1 cellular context compared by ENCODE assay signal in the genomic region with DNA sequence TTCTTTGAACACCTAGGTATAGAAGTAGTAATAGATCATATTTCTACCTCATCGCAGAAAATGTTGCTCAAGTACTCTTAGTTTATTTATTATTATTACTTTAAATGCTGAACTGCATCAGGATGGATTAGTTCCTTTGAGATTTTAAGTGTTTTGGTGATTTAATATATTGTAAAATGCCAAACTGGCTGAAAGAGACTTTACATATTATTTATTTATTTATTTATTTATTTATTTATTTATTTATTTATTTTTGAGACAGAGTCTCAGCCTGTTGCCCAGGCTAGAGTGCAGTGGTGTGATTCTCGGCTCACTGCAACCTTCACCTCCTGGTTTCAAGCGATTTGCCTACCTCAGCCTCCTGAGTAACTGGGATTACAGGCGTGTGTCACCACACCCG.
TF ChIP-seq lines count a peak whose summit lies in the region.

No MANE protein-coding gene starts in this region.

TF ChIP-seq in HEK293, 187 proteins besides CTCF, POLR2A, EP300 and RAD21 (continued from another document and continues in another):
- TF ChIP-seq, protein P1, sequence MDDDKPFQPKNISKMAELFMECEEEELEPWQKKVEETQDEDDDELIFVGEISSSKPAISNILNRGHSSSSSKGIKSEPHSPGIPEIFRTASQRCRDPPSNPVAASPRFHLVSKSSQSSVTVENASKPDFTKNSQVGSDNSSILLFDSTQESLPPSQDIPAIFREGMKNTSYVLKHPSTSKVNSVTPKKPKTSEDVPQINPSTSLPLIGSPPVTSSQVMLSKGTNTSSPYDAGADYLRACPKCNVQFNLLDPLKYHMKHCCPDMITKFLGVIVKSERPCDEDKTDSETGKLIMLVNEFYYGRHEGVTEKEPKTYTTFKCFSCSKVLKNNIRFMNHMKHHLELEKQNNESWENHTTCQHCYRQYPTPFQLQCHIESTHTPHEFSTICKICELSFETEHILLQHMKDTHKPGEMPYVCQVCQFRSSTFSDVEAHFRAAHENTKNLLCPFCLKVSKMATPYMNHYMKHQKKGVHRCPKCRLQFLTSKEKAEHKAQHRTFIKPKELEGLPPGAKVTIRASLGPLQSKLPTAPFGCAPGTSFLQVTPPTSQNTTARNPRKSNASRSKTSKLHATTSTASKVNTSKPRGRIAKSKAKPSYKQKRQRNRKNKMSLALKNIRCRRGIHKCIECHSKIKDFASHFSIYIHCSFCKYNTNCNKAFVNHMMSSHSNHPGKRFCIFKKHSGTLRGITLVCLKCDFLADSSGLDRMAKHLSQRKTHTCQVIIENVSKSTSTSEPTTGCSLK (tag by site-specific recombination; IDR thresholded peaks at IDR 0.05), result no peak
- TF ChIP-seq ZNF155 (tag by site-specific recombination; IDR thresholded peaks at IDR 0.05) (no peak), ZNF266 (tag by site-specific recombination; IDR thresholded peaks at IDR 0.05; ENCODE audit: low read depth) (peak; percentile 78), SP7 (tag by site-specific recombination; IDR thresholded peaks at IDR 0.05) (no peak), ZNF621 (tag by site-specific recombination; IDR thresholded peaks at IDR 0.05) (no peak), BCL11B (tag by site-specific recombination; IDR thresholded peaks at IDR 0.05; ENCODE audit: low read depth) (no peak), ZNF391 (tag by site-specific recombination; IDR thresholded peaks at IDR 0.05; ENCODE audit: borderline replicate concordance, low read depth) (no peak), SP3 (tag by site-specific recombination; IDR thresholded peaks at IDR 0.05) (no peak), ZNF311 (tag by site-specific recombination; IDR thresholded peaks at IDR 0.05; ENCODE audit: borderline replicate concordance) (no peak), YY2 (tag by site-specific recombination; IDR thresholded peaks at IDR 0.05) (no peak), ZNF623 (tag by site-specific recombination; IDR thresholded peaks at IDR 0.05) (peak; percentile 80), BCL11A (tag by site-specific recombination; IDR thresholded peaks at IDR 0.05; ENCODE audit: low read depth) (no peak), ZNF501 (tag by site-specific recombination; IDR thresholded peaks at IDR 0.05) (peak; percentile 77), ZEB2 (tag by site-specific recombination; IDR thresholded peaks at IDR 0.05) (no peak), ZNF692 (tag by site-specific recombination; IDR thresholded peaks at IDR 0.05) (no peak), ZFP69B (tag by site-specific recombination; IDR thresholded peaks at IDR 0.05) (no peak), ZNF768 (tag by site-specific recombination; IDR thresholded peaks at IDR 0.05) (no peak), ZNF555 (tag by site-specific recombination; conservative IDR thresholded peaks at IDR 0.05) (peak; percentile 98), PRDM10 (tag by site-specific recombination; IDR thresholded peaks at IDR 0.05) (no peak), ZSCAN23 (tag by site-specific recombination; IDR thresholded peaks at IDR 0.05) (no peak), ZNF558 (tag by site-specific recombination; IDR thresholded peaks at IDR 0.05) (peak; percentile 83), GLI2 (tag by site-specific recombination; IDR thresholded peaks at IDR 0.05; ENCODE audit: borderline replicate concordance, low read depth) (peak; percentile 73; the same call in 1 of the 2 replicates), ZNF777 (tag by site-specific recombination; IDR thresholded peaks at IDR 0.05; ENCODE audit: borderline replicate concordance) (no peak), PRDM2 (tag by site-specific recombination; IDR thresholded peaks at IDR 0.05; ENCODE audit: borderline replicate concordance) (no peak), ZNF426 (tag by site-specific recombination; IDR thresholded peaks at IDR 0.05) (peak; percentile 99), ZNF121 (tag by site-specific recombination; IDR thresholded peaks at IDR 0.05) (peak; percentile 30; the same call in 1 of the 2 replicates), ZNF521 (tag by site-specific recombination; IDR thresholded peaks at IDR 0.05) (no peak), ZNF416 (tag by site-specific recombination; IDR thresholded peaks at IDR 0.05) (no peak), KLF7 (tag by site-specific recombination; IDR thresholded peaks at IDR 0.05; ENCODE audit: borderline replicate concordance) (peak; percentile 34; the same call in 1 of the 2 replicates)
- TF ChIP-seq, protein P2, sequence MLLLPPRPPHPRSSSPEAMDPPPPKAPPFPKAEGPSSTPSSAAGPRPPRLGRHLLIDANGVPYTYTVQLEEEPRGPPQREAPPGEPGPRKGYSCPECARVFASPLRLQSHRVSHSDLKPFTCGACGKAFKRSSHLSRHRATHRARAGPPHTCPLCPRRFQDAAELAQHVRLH (tag by site-specific recombination; IDR thresholded peaks at IDR 0.05), result peak; percentile 73; the same call in 1 of the 2 replicates
- TF ChIP-seq, protein P3, sequence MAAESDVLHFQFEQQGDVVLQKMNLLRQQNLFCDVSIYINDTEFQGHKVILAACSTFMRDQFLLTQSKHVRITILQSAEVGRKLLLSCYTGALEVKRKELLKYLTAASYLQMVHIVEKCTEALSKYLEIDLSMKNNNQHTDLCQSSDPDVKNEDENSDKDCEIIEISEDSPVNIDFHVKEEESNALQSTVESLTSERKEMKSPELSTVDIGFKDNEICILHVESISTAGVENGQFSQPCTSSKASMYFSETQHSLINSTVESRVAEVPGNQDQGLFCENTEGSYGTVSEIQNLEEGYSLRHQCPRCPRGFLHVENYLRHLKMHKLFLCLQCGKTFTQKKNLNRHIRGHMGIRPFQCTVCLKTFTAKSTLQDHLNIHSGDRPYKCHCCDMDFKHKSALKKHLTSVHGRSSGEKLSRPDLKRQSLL (tag by site-specific recombination; IDR thresholded peaks at IDR 0.05), result no peak
- TF ChIP-seq, protein P4, sequence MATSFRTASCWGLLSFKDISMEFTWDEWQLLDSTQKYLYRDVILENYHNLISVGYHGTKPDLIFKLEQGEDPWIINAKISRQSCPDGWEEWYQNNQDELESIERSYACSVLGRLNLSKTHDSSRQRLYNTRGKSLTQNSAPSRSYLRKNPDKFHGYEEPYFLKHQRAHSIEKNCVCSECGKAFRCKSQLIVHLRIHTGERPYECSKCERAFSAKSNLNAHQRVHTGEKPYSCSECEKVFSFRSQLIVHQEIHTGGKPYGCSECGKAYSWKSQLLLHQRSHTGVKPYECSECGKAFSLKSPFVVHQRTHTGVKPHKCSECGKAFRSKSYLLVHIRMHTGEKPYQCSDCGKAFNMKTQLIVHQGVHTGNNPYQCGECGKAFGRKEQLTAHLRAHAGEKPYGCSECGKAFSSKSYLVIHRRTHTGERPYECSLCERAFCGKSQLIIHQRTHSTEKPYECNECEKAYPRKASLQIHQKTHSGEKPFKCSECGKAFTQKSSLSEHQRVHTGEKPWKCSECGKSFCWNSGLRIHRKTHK (tag by site-specific recombination; IDR thresholded peaks at IDR 0.05), result no peak
- TF ChIP-seq, protein P5, sequence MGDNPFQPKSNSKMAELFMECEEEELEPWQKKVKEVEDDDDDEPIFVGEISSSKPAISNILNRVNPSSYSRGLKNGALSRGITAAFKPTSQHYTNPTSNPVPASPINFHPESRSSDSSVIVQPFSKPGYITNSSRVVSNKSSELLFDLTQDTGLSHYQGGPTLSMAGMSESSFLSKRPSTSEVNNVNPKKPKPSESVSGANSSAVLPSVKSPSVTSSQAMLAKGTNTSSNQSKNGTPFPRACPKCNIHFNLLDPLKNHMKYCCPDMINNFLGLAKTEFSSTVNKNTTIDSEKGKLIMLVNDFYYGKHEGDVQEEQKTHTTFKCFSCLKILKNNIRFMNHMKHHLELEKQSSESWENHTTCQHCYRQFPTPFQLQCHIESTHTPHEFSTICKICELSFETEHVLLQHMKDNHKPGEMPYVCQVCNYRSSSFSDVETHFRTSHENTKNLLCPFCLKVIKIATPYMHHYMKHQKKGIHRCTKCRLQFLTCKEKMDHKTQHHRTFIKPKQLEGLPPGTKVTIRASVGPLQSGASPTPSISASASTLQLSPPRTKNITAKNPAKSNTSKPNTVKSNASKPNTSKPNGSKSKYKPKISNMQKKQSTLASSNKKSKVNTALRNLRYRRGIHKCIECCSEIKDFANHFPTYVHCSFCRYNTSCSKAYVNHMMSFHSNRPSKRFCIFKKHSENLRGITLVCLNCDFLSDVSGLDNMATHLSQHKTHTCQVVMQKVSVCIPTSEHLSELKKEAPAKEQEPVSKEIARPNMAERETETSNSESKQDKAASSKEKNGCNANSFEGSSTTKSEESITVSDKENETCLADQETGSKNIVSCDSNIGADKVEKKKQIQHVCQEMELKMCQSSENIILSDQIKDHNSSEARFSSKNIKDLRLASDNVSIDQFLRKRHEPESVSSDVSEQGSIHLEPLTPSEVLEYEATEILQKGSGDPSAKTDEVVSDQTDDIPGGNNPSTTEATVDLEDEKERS (tag by site-specific recombination; IDR thresholded peaks at IDR 0.05), result no peak
